Comparison of ENCODE assay signal across 8 cellular contexts in genomic region chr16:2721634-2722173, GRCh38. TPM values are rescaled to one million over a fixed set of nuclear protein-coding genes. Genes with fewer than 3 reads are reported as not detected.
DNase-seq lines count a peak whose midpoint lies in the region; ATAC-seq, FAIRE-seq and TF ChIP-seq lines count a peak whose summit lies in the region.
"Not testable (repeated sequence)": the region's sequence is repeated elsewhere in the genome, so short reads cannot be mapped to it uniquely, and the experiment has no call there.

No MANE protein-coding gene starts in this region.

- TF ChIP-seq CTCF in endothelial cell of umbilical vein (IDR thresholded peaks at IDR 0.05; ENCODE audit: extremely low read depth in 1 of 2, insufficient read depth in 1 of 2, low read depth in 1 of 2, low read length in 2 of 2); kidney (IDR thresholded peaks at IDR 0.05; ENCODE audit: borderline replicate concordance, extremely low read depth, insufficient read depth); type B pancreatic cell (conservative IDR thresholded peaks at IDR 0.05): not testable (repeated sequence)

- H3K27me3 Mint-ChIP-seq in activated naive CD8-positive, alpha-beta T cell; type B pancreatic cell: not testable (repeated sequence)

- not testable (repeated sequence) for H3K79me1 ChIP-seq in trophoblast cell (ENCODE audit: low read length)

- intact Hi-C loops in endothelial cell of umbilical vein (cut with micrococcal nuclease) = loop anchor here (1.0 to 2.0 kb wide), 4 partner anchors 31 to 147 kb away; partner anchors contain the start of genes KCTD5 and SRRM2
- intact Hi-C loops in kidney (cut with DNase I) = not testable (repeated sequence)

- not testable (repeated sequence) for H2BK120ac ChIP-seq in trophoblast cell (ENCODE audit: insufficient read depth, low read length, poor library complexity)

- not testable (repeated sequence) for BruUV-seq in endothelial cell of umbilical vein (replicated peaks; lab: Mats Ljungman, UMichigan)

- not testable (repeated sequence) for H3K14ac ChIP-seq in trophoblast cell (ENCODE audit: low read length)

- POLR2A ChIA-PET in endothelial cell of umbilical vein (lab: Charles Lee) = not testable (repeated sequence)

- peak; percentile 67 for FAIRE-seq in endothelial cell of umbilical vein (lab: Jason Lieb, UNC)
- FAIRE-seq in kidney (lab: Jason Lieb, UNC) = not testable (repeated sequence)

- H2BK12ac ChIP-seq in trophoblast cell (ENCODE audit: low read length) = not testable (repeated sequence)

- not testable (repeated sequence) for H3K18ac ChIP-seq in trophoblast cell (ENCODE audit: low read length)

- H3K4me2 ChIP-seq in endothelial cell of umbilical vein (ENCODE audit: insufficient read depth, low read length) (peak overlapping the region; percentile 74), trophoblast cell (ENCODE audit: low read length) (peak overlapping the region; percentile 26)

- H3K27ac Mint-ChIP-seq in activated naive CD8-positive, alpha-beta T cell = peak overlapping the region; percentile 22
- H3K27ac Mint-ChIP-seq in type B pancreatic cell = peak overlapping the region; percentile 59

- peaks cover 15% of the 10 kb centered on the region for H3K27me3 ChIP-seq in SJSA1 (replicated peaks)
- H3K27me3 ChIP-seq in endothelial cell of umbilical vein (ENCODE audit: control insufficient read depth in 2 of 2, insufficient read depth in 2 of 2, low read length in 2 of 2); trophoblast cell (ENCODE audit: insufficient read depth, low read length): not testable (repeated sequence)

- H3K4me1 ChIP-seq in ES-I3 (ENCODE audit: insufficient read depth, low read length); endothelial cell of umbilical vein (ENCODE audit: control insufficient read depth, extremely low read depth, insufficient read depth, low read length); kidney (ENCODE audit: control insufficient read depth in 1 of 2, insufficient read depth in 1 of 2, low read depth in 1 of 2, low read length in 2 of 2): not testable (repeated sequence)
- peaks cover 15% of the 10 kb centered on the region; the same call in 1 of the 2 replicates for H3K4me1 ChIP-seq in SJSA1 (replicated peaks)
- peaks cover 11% of the 10 kb centered on the region in 2 experiments for H3K4me1 ChIP-seq in trophoblast cell (ENCODE audit: control insufficient read depth in 1 of 2, insufficient read depth in 2 of 2, low read length in 2 of 2)

- not testable (repeated sequence) for H4K91ac ChIP-seq in trophoblast cell (ENCODE audit: low read depth, low read length)

- not testable (repeated sequence) for H4K20me1 ChIP-seq in endothelial cell of umbilical vein (replicated peaks; ENCODE audit: control insufficient read depth, extremely low read depth, insufficient read depth, low read length)

- not testable (repeated sequence) for H3K36me3 Mint-ChIP-seq in activated naive CD8-positive, alpha-beta T cell; type B pancreatic cell

- DNase-seq in SJSA1 (ENCODE audit: low read depth in 1 of 2, low spot score in 2 of 2); endothelial cell of umbilical vein (ENCODE audit: low read depth, low spot score); kidney; type B pancreatic cell (ENCODE audit: extremely low spot score, unreplicated experiment): not testable (repeated sequence)
- peak in 1 of 2 donors; percentile 7 for DNase-seq in trophoblast cell

- H3K4me3 Mint-ChIP-seq in activated naive CD8-positive, alpha-beta T cell = peak overlapping the region; percentile 66
- H3K4me3 Mint-ChIP-seq in type B pancreatic cell = peak overlapping the region; percentile 74

- H2AK5ac ChIP-seq in trophoblast cell (ENCODE audit: low read length) = not testable (repeated sequence)

- not testable (repeated sequence) for H4K12ac ChIP-seq in trophoblast cell (ENCODE audit: low read depth, low read length)

- H3K23ac ChIP-seq in trophoblast cell (ENCODE audit: low read length) = not testable (repeated sequence)

- not testable (repeated sequence) for H3K9me3 Mint-ChIP-seq in activated naive CD8-positive, alpha-beta T cell (ENCODE audit: low read depth); type B pancreatic cell

- H3K27ac ChIP-seq in SJSA1; kidney (ENCODE audit: low read depth in 2 of 2, low read length in 2 of 2); trophoblast cell (ENCODE audit: low read depth, low read length): not testable (repeated sequence)
- H3K27ac ChIP-seq in endothelial cell of umbilical vein (ENCODE audit: insufficient read depth, low read depth, low read length) = peak overlapping the region; percentile 3

- no CpG with 5 or more reads among the region's 14 CpGs for WGBS in trophoblast cell (ENCODE audit: extremely low coverage, insufficient coverage, insufficient read length)

- not testable (repeated sequence) for H3K79me2 ChIP-seq in endothelial cell of umbilical vein (ENCODE audit: control insufficient read depth, insufficient read depth, low read length); trophoblast cell (ENCODE audit: control insufficient read depth, insufficient read depth, low read length, poor library complexity)

- H2BK5ac ChIP-seq in trophoblast cell (ENCODE audit: low read depth, low read length, poor library complexity) = peak overlapping the region; percentile 27

- not testable (repeated sequence) for H3K9me1 ChIP-seq in endothelial cell of umbilical vein (replicated peaks; ENCODE audit: control insufficient read depth, extremely low read depth, insufficient read depth, low read length)

- not testable (repeated sequence) for H3K36me3 ChIP-seq in ES-I3 (ENCODE audit: insufficient read depth, low read length); SJSA1; endothelial cell of umbilical vein (ENCODE audit: control insufficient read depth in 2 of 2, extremely low read depth in 1 of 2, insufficient read depth in 2 of 2, low read length in 2 of 2); kidney (ENCODE audit: control insufficient read depth in 1 of 2, insufficient read depth in 2 of 2, low read length in 2 of 2); trophoblast cell (ENCODE audit: control insufficient read depth in 1 of 2, insufficient read depth in 2 of 2, low read length in 2 of 2)

- peak; percentile 13 for ATAC-seq in HG03196 (IDR thresholded peaks at IDR 0.05; ENCODE audit: unreplicated experiment)

- H3K4me3 ChIP-seq in SJSA1 (peak overlapping the region; percentile 53), endothelial cell of umbilical vein (replicated peaks in 1 of 3; ENCODE audit: insufficient read depth in 1 of 3, low read depth in 1 of 3, low read length in 3 of 3) (peak overlapping the region; percentile 24 to 55 (median 38)), kidney (ENCODE audit: low read length in 2 of 2) (peak overlapping the region; percentile 18 to 49), trophoblast cell (ENCODE audit: low read depth, low read length) (peak overlapping the region; percentile 71)

- TF ChIP-seq POLR2A in endothelial cell of umbilical vein (IDR thresholded peaks at IDR 0.05; ENCODE audit: low read depth, low read length) = not testable (repeated sequence)

- H3K4me1 Mint-ChIP-seq in activated naive CD8-positive, alpha-beta T cell (ENCODE audit: low read depth); type B pancreatic cell (ENCODE audit: unreplicated experiment): not testable (repeated sequence)

- H2AFZ ChIP-seq in endothelial cell of umbilical vein (ENCODE audit: low read depth, low read length) = peak overlapping the region; percentile 81
- not testable (repeated sequence) for H2AFZ ChIP-seq in trophoblast cell (ENCODE audit: insufficient read depth, low read length, poor library complexity)

- peak overlapping the region; percentile 29 for H4K8ac ChIP-seq in trophoblast cell (ENCODE audit: low read depth, low read length)

- dilution Hi-C loops in endothelial cell of umbilical vein (cut with MboI; ENCODE audit: extremely low pct_ligation_motif_present, low sequenced_read_pairs) = not testable (repeated sequence)

- H3K9ac ChIP-seq in ES-I3 (ENCODE audit: low read depth, low read length) = peak overlapping the region; percentile 45
- H3K9ac ChIP-seq in endothelial cell of umbilical vein (replicated peaks; ENCODE audit: extremely low read depth, insufficient read depth, low read length); trophoblast cell (ENCODE audit: low read length): not testable (repeated sequence)
- peak overlapping the region in 1 of 2 donors; percentile 26 for H3K9ac ChIP-seq in kidney (ENCODE audit: low read length in 2 of 2)

- not testable (repeated sequence) for H3K4ac ChIP-seq in trophoblast cell (ENCODE audit: low read depth, low read length)

- CTCF ChIA-PET in endothelial cell of umbilical vein (lab: Charles Lee) = interaction anchor here (0.7 kb wide), 1 partner anchor 206 kb away, joined by 3 read pairs; no protein-coding TSS in a partner anchor

- not testable (repeated sequence) for H3K9me3 ChIP-seq in ES-I3 (ENCODE audit: control insufficient read depth, insufficient read depth, low read length); SJSA1 (replicated peaks); endothelial cell of umbilical vein (replicated peaks; ENCODE audit: control insufficient read depth, insufficient read depth, low read length); kidney (ENCODE audit: control insufficient read depth in 1 of 2, low read length in 2 of 2); trophoblast cell (ENCODE audit: insufficient read depth, low read depth, low read length)

RNA-seq across cellular contexts. Expression of gene PRSS27, which starts 1.7 kb away (rescaled TPM):
- total RNA-seq in SJSA1 (2014; rRNA removed; shearing (Covaris generic)) = 0.37 TPM in 1 of 2 replicates, not detected in the other
- total RNA-seq in endothelial cell of umbilical vein (0.53 and 0.60 TPM in 2 replicates), kidney (2.1 TPM), type B pancreatic cell (ENCODE audit: low replicate concordance) (19.0 and 24.6 TPM in 2 replicates)
- polyA plus RNA-seq in endothelial cell of umbilical vein (0.33 and 0.53 TPM in 2 replicates), kidney (ENCODE audit: insufficient read depth, low read depth, low replicate concordance) (0.41 TPM)
- polyA plus RNA-seq in endothelial cell of umbilical vein (2011; cell fraction: cytosol; rRNA removed) = 0.10 and 0.39 TPM in 2 replicates
- polyA plus RNA-seq in endothelial cell of umbilical vein (2011; cell fraction: nucleus; rRNA removed) = 0.66 and 0.74 TPM in 2 replicates
- 0.23 TPM in 1 of 2 replicates, not detected in the other for polyA plus RNA-seq in endothelial cell of umbilical vein (2012)
- 0.12 TPM in 1 of 2 replicates, not detected in the other for polyA minus RNA-seq in endothelial cell of umbilical vein
- polyA minus RNA-seq in endothelial cell of umbilical vein (2011; cell fraction: cytosol; rRNA and poly(A)+ RNA removed) = 0.72 TPM
- polyA minus RNA-seq in endothelial cell of umbilical vein (2011; cell fraction: nucleus; rRNA and poly(A)+ RNA removed) = 0.14 and 0.67 TPM in 2 replicates
- polyA plus RNA-seq in trophoblast cell (2013) = 0.90 and 1.0 TPM in 2 replicates

RNA-seq across cellular contexts. Expression of gene SRRM2, which starts 30.7 kb away (rescaled TPM):
- 45.0 and 49.1 TPM in 2 replicates for total RNA-seq in SJSA1 (2014; rRNA removed; shearing (Covaris generic))
- total RNA-seq in endothelial cell of umbilical vein = 483 and 492 TPM in 2 replicates
- polyA plus RNA-seq in endothelial cell of umbilical vein = 270 and 296 TPM in 2 replicates
- polyA plus RNA-seq in endothelial cell of umbilical vein (2011; cell fraction: cytosol; rRNA removed) = 169 and 220 TPM in 2 replicates
- polyA plus RNA-seq in endothelial cell of umbilical vein (2011; cell fraction: nucleus; rRNA removed) = 1,376 and 1,655 TPM in 2 replicates
- polyA plus RNA-seq in endothelial cell of umbilical vein (2012) = 372 and 395 TPM in 2 replicates
- polyA minus RNA-seq in endothelial cell of umbilical vein = 229 and 305 TPM in 2 replicates
- polyA minus RNA-seq in endothelial cell of umbilical vein (2011; cell fraction: cytosol; rRNA and poly(A)+ RNA removed) = 119 TPM
- 325 and 340 TPM in 2 replicates for polyA minus RNA-seq in endothelial cell of umbilical vein (2011; cell fraction: nucleus; rRNA and poly(A)+ RNA removed)
- total RNA-seq in kidney = 621 TPM
- 386 TPM for polyA plus RNA-seq in kidney (ENCODE audit: insufficient read depth, low read depth, low replicate concordance)
- 472 and 481 TPM in 2 replicates for polyA plus RNA-seq in trophoblast cell (2013)
- 620 and 749 TPM in 2 replicates for total RNA-seq in type B pancreatic cell (ENCODE audit: low replicate concordance)

RNA-seq across cellular contexts. Expression of gene KCTD5, which starts 39.4 kb away (rescaled TPM):
- 57.7 and 95.0 TPM in 2 replicates for total RNA-seq in SJSA1 (2014; rRNA removed; shearing (Covaris generic))
- total RNA-seq in endothelial cell of umbilical vein (30.8 and 32.2 TPM in 2 replicates), kidney (19.9 TPM), type B pancreatic cell (ENCODE audit: low replicate concordance) (25.1 and 30.5 TPM in 2 replicates)
- polyA plus RNA-seq in endothelial cell of umbilical vein (42.0 and 61.4 TPM in 2 replicates), kidney (ENCODE audit: insufficient read depth, low read depth, low replicate concordance) (12.8 TPM)
- 34.8 and 53.2 TPM in 2 replicates for polyA plus RNA-seq in endothelial cell of umbilical vein (2011; cell fraction: cytosol; rRNA removed)
- polyA plus RNA-seq in endothelial cell of umbilical vein (2011; cell fraction: nucleus; rRNA removed) = 20.9 and 21.8 TPM in 2 replicates
- polyA plus RNA-seq in endothelial cell of umbilical vein (2012) = 27.4 and 36.9 TPM in 2 replicates
- 19.9 and 20.8 TPM in 2 replicates for polyA minus RNA-seq in endothelial cell of umbilical vein
- 14.6 TPM for polyA minus RNA-seq in endothelial cell of umbilical vein (2011; cell fraction: cytosol; rRNA and poly(A)+ RNA removed)
- 8.0 and 16.8 TPM in 2 replicates for polyA minus RNA-seq in endothelial cell of umbilical vein (2011; cell fraction: nucleus; rRNA and poly(A)+ RNA removed)
- 61.6 and 64.8 TPM in 2 replicates for polyA plus RNA-seq in trophoblast cell (2013)

RNA-seq across cellular contexts. Expression of gene ELOB, which starts 55.4 kb away (rescaled TPM):
- total RNA-seq in SJSA1 (2014; rRNA removed; shearing (Covaris generic)) = 311 and 727 TPM in 2 replicates
- total RNA-seq in endothelial cell of umbilical vein (158 and 251 TPM in 2 replicates), kidney (226 TPM), type B pancreatic cell (ENCODE audit: low replicate concordance) (237 and 243 TPM in 2 replicates)
- polyA plus RNA-seq in endothelial cell of umbilical vein (848 and 1,320 TPM in 2 replicates), kidney (ENCODE audit: insufficient read depth, low read depth, low replicate concordance) (836 TPM)
- polyA plus RNA-seq in endothelial cell of umbilical vein (2011; cell fraction: cytosol; rRNA removed) = 272 and 281 TPM in 2 replicates
- polyA plus RNA-seq in endothelial cell of umbilical vein (2011; cell fraction: nucleus; rRNA removed) = 65.8 and 77.0 TPM in 2 replicates
- polyA plus RNA-seq in endothelial cell of umbilical vein (2012) = 209 and 341 TPM in 2 replicates
- 126 and 159 TPM in 2 replicates for polyA minus RNA-seq in endothelial cell of umbilical vein
- 101 TPM for polyA minus RNA-seq in endothelial cell of umbilical vein (2011; cell fraction: cytosol; rRNA and poly(A)+ RNA removed)
- 7.7 and 18.0 TPM in 2 replicates for polyA minus RNA-seq in endothelial cell of umbilical vein (2011; cell fraction: nucleus; rRNA and poly(A)+ RNA removed)
- 100 TPM in 2 replicates for polyA plus RNA-seq in trophoblast cell (2013)
